In the genomic region with DNA sequence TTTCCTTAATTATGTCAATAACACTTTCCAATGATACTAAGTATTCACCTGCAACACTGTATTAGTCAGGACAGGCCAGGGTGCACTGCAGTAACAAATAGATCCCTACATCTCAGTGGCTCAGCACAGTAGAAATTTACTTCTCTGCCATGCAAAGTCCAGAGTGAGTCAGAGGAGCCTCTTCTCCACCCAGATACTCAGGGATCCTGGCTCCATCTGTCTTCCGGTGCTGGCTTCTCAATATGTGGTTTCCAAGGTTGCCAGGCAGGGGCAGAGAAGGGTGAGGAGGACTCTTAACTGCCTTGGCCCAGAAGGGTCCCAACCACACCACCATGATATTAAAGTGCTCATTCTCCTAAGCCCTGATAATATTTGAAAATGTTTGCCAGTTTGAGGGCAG, we compare ENCODE assay signal across 23 cellular contexts. TPM values are rescaled to one million over a fixed set of nuclear protein-coding genes. Genes with fewer than 3 reads are reported as not detected.
DNase-seq lines count a peak whose midpoint lies in the region; ATAC-seq, FAIRE-seq and TF ChIP-seq lines count a peak whose summit lies in the region.
"Had no signal": no experiment of that assay in that cellular context is flagged by ENCODE, and none has a peak within 500 bp of the region (broad histone marks: within the 10 kb centered on the region; RNA-seq: fewer than 3 reads in every experiment).

No MANE protein-coding gene starts in this region.

- H3K4me1 ChIP-seq in HepG2 (ENCODE audit: insufficient read depth, low read length), result peaks cover 10% of the 10 kb centered on the region
- no peaks in the 10 kb centered on the region for H3K4me1 ChIP-seq in right lobe of liver
- H3K4me1 ChIP-seq in GM12878 (ENCODE audit: control insufficient read depth, insufficient read depth, low read length), result peaks cover 14% of the 10 kb centered on the region
- H3K4me1 ChIP-seq: BE2C had no signal

- DNase-seq in HepG2 (ENCODE audit: low spot score), result no peak
- no peak for DNase-seq in right lobe of liver
- no peak for DNase-seq in GM12878 (ENCODE audit: low read depth, low spot score)
- peak; percentile 19 for DNase-seq in posterior vena cava (ENCODE audit: low spot score)
- DNase-seq in mesenteric fat pad (ENCODE audit: low spot score), result no peak
- no peak for DNase-seq in HPDE6-E6E7 (ENCODE audit: extremely low spot score)
- DNase-seq in substantia nigra (lab: John Stamatoyannopoulos, UW), result no peak
- DNase-seq: activated CD4-positive, alpha-beta T cell treated with anti-CD3 and anti-CD28 coated beads, Interleukin-2, amount 10 ng/mL, durations not matched to agents 24 days and 14 days; amniotic stem cell; BE2C; brain microvascular endothelial cell; DMS153; NCI-H2107; NCI-H345; NCI-H748 treated with DMSO at 0.1 percent for 48 hours had no signal

- H3K27ac ChIP-seq in HepG2 (ENCODE audit: extremely low read length, insufficient read depth, low read length), result no peak overlapping the region
- no peak overlapping the region for H3K27ac ChIP-seq in right lobe of liver
- peak overlapping the region; percentile 9; the same call in 1 of the 2 replicates for H3K27ac ChIP-seq in GM12878 (ENCODE audit: control insufficient read depth, insufficient read depth)
- H3K27ac ChIP-seq in substantia nigra (ENCODE audit: low read depth, low read length, poor library complexity, severe bottlenecking), result no peak overlapping the region
- H3K27ac ChIP-seq: brain microvascular endothelial cell, hepatocyte, neural progenitor cell, RWPE1, SK-N-MC, thoracic aorta, vagina had no signal

- TF ChIP-seq CTCF in HepG2 (CRISPR knock-in tag; IDR thresholded peaks at IDR 0.05) (no peak), right lobe of liver (IDR thresholded peaks at IDR 0.05) (no peak), GM12878 (IDR thresholded peaks at IDR 0.05 in 2 of 3, conservative IDR thresholded peaks at IDR 0.05 in 1 of 3; ENCODE audit: control insufficient read depth in 2 of 3, extremely low read depth in 1 of 3, insufficient read depth in 1 of 3, low read depth in 3 of 3, low read length in 3 of 3) (no peak)

- POLR2A ChIA-PET in HepG2 (lab: Yijun Ruan, JAX), result no interaction called here
- POLR2A ChIA-PET in GM12878 (lab: Charles Lee), result interaction anchor here (1.0 kb wide), 1 partner anchor 128 kb away, joined by 3 read pairs; no protein-coding TSS in a partner anchor

- H3K4me3 ChIP-seq in HepG2 (replicated peaks in 1 of 3; ENCODE audit: insufficient read depth in 1 of 3, low read depth in 2 of 3, low read length in 3 of 3) (no peak overlapping the region), right lobe of liver (no peak overlapping the region), GM12878 (no peak overlapping the region)
- H3K4me3 ChIP-seq: hepatocyte, neural progenitor cell, SK-N-MC, thoracic aorta, vagina had no signal

- FAIRE-seq in HepG2 (lab: Jason Lieb, UNC), result no peak
- FAIRE-seq in GM12878 (lab: Jason Lieb, UNC), result no peak

- CTCF ChIA-PET in HepG2 (lab: Yijun Ruan, JAX; ENCODE audit: low intra/inter-chr PET ratio, low total read pairs) (no interaction called here), GM12878 (lab: Yijun Ruan, JAX) (no interaction called here)

- ATAC-seq in HepG2 (no peak), right lobe of liver (no peak), GM12878 (no peak)
- ATAC-seq: HCT116, WTC11 had no signal

- in situ Hi-C loops in HepG2 (cut with HindIII; ENCODE audit: extremely low pct_ligation_motif_present, low pct_unique_long_range_greater_than_20kb), result no loop called here
- in situ Hi-C loops in GM12878 (cut with MboI), result no loop called here

- intact Hi-C loops in HepG2 (cut with micrococcal nuclease; ENCODE audit: unreplicated experiment) (no loop called here), right lobe of liver (cut with DNase I) (no loop called here), GM12878 (cut with micrococcal nuclease; ENCODE audit: unreplicated experiment) (loop anchor here (5.0 kb wide), 1 partner anchor 129 kb away; a partner anchor contains a TSS), posterior vena cava (cut with DNase I) (no loop called here)

- H3K79me2 ChIP-seq in HepG2 (ENCODE audit: insufficient read depth, low read length) (no peaks in the 10 kb centered on the region), GM12878 (ENCODE audit: control insufficient read depth, insufficient read depth, low read length) (no peaks in the 10 kb centered on the region)
- H3K79me2 ChIP-seq: hepatocyte had no signal

- no peaks in the 10 kb centered on the region for H3K27me3 ChIP-seq in HepG2 (ENCODE audit: control insufficient read depth in 1 of 2, insufficient read depth in 2 of 2, low read length in 2 of 2)
- H3K27me3 ChIP-seq in right lobe of liver, result no peaks in the 10 kb centered on the region
- no peaks in the 10 kb centered on the region for H3K27me3 ChIP-seq in GM12878 (replicated peaks in 1 of 2; ENCODE audit: control insufficient read depth in 2 of 2, insufficient read depth in 2 of 2, low read length in 1 of 2)
- H3K27me3 ChIP-seq: BE2C, brain microvascular endothelial cell, hepatocyte, neural progenitor cell, vagina had no signal

- BruUV-seq in HepG2 (replicated peaks; lab: Mats Ljungman, UMichigan) (no TSS peak), GM12878 (replicated peaks; lab: Mats Ljungman, UMichigan) (no TSS peak)

- no peak overlapping the region for H2AFZ ChIP-seq in HepG2 (ENCODE audit: low read length)
- no peak overlapping the region for H2AFZ ChIP-seq in GM12878 (ENCODE audit: control insufficient read depth, low read depth, low read length)
- H2AFZ ChIP-seq: hepatocyte, neural progenitor cell had no signal

- H3K9me3 ChIP-seq in HepG2 (ENCODE audit: low read length), result no peaks in the 10 kb centered on the region
- H3K9me3 ChIP-seq in right lobe of liver, result no peaks in the 10 kb centered on the region
- no peaks in the 10 kb centered on the region; the same call in 1 of the 3 replicates for H3K9me3 ChIP-seq in GM12878 (replicated peaks; ENCODE audit: control insufficient read depth, insufficient read depth, low read length)
- H3K9me3 ChIP-seq: BE2C, thoracic aorta, vagina had no signal

- SMC1A ChIA-PET in GM12878 (lab: Charles Lee; ENCODE audit: uncharacterized antibody, unreplicated experiment), result interaction anchor here (2.8 kb wide), 1 partner anchor 22 kb away, joined by 13 read pairs; no protein-coding TSS in a partner anchor

- H3K36me3 ChIP-seq in HepG2 (replicated peaks in 1 of 2; ENCODE audit: control insufficient read depth in 1 of 2, insufficient read depth in 2 of 2, low read length in 2 of 2), result no peaks in the 10 kb centered on the region; a peak in 1 of 5 replicates
- no peaks in the 10 kb centered on the region for H3K36me3 ChIP-seq in right lobe of liver
- H3K36me3 ChIP-seq in GM12878 (ENCODE audit: control insufficient read depth in 2 of 2, insufficient read depth in 2 of 2, low read length in 1 of 2), result no peaks in the 10 kb centered on the region
- H3K36me3 ChIP-seq: BE2C, brain microvascular endothelial cell, neural progenitor cell, vagina had no signal

- TF ChIP-seq EP300 in HepG2 (IDR thresholded peaks at IDR 0.05; ENCODE audit: low read depth in 2 of 2, low read length in 2 of 2) (no peak), HepG2 (CRISPR knock-in tag; IDR thresholded peaks at IDR 0.05; ENCODE audit: borderline replicate concordance) (no peak), GM12878 (IDR thresholded peaks at IDR 0.05; ENCODE audit: borderline replicate concordance in 1 of 2, control insufficient read depth in 1 of 2, low read depth in 2 of 2, low read length in 2 of 2) (no peak)

- TF ChIP-seq POLR2A in HepG2 (IDR thresholded peaks at IDR 0.05; ENCODE audit: insufficient read depth in 1 of 2, low read depth in 2 of 2, low read length in 2 of 2) (no peak), right lobe of liver (IDR thresholded peaks at IDR 0.05) (no peak), GM12878 (IDR thresholded peaks at IDR 0.05; ENCODE audit: low read depth, low read length) (no peak)

- no peak overlapping the region for H3K4me2 ChIP-seq in HepG2 (ENCODE audit: low read depth, low read length)
- H3K4me2 ChIP-seq in GM12878 (ENCODE audit: control insufficient read depth, insufficient read depth), result no peak overlapping the region
- H3K4me2 ChIP-seq: hepatocyte, neural progenitor cell had no signal

- H3K9ac ChIP-seq in HepG2 (ENCODE audit: insufficient read depth, low read depth, low read length), result no peak overlapping the region
- H3K9ac ChIP-seq in GM12878 (ENCODE audit: control insufficient read depth, insufficient read depth, low read length), result no peak overlapping the region
- H3K9ac ChIP-seq: neural progenitor cell had no signal

- H4K20me1 ChIP-seq in HepG2 (ENCODE audit: insufficient read depth, low read length) (no peaks in the 10 kb centered on the region), GM12878 (ENCODE audit: control insufficient read depth, insufficient read depth) (no peaks in the 10 kb centered on the region)

- RAD21 ChIA-PET in GM12878 (lab: Charles Lee; ENCODE audit: unreplicated experiment), result interaction anchor here (1.9 kb wide), 1 partner anchor 47 kb away, joined by 8 read pairs; a partner anchor contains a TSS

- 100% methylated on average over 1 of the region's 1 CpG for WGBS in HepG2 (ENCODE audit: low lambda C conversion rate)
- WGBS in right lobe of liver (ENCODE audit: insufficient coverage, low coverage, low lambda C conversion rate, missing lambda C conversion rate), result no CpG with 5 or more reads among the region's 1 CpG
- 92% methylated on average over 1 of the region's 1 CpG for WGBS in GM12878 (ENCODE audit: insufficient coverage, insufficient replicate concordance, low lambda C conversion rate, missing lambda C conversion rate)

- TF ChIP-seq RAD21 in HepG2 (CRISPR knock-in tag; IDR thresholded peaks at IDR 0.05) (no peak), GM12878 (IDR thresholded peaks at IDR 0.05; ENCODE audit: insufficient read depth, low read depth, low read length) (no peak)

RNA-seq across cellular contexts. Expression of a gene that starts 47.8 kb away (rescaled TPM):
- 0.34 and 0.46 TPM in 2 replicates for total RNA-seq in HepG2 (2016; rRNA removed; fragmentation: Illumina TruSeq; extraction: Trizol)
- 0.26 and 0.30 TPM in 2 replicates for total RNA-seq in HepG2 (2016; cell fraction: cytosol; rRNA removed; fragmentation: Illumina TruSeq; extraction: Trizol; ENCODE audit: low read depth)
- total RNA-seq in HepG2 (2016; cell fraction: insoluble cytoplasmic fraction; rRNA removed; fragmentation: Illumina TruSeq; extraction: Trizol), result 0.27 and 0.35 TPM in 2 replicates
- 0.28 and 0.38 TPM in 2 replicates for total RNA-seq in HepG2 (2016; cell fraction: membrane; rRNA removed; fragmentation: Illumina TruSeq; extraction: Trizol)
- 0.47 and 0.62 TPM in 2 replicates for total RNA-seq in HepG2 (2016; cell fraction: nucleus; rRNA removed; fragmentation: Illumina TruSeq; extraction: Trizol)
- 12.4 and 25.0 TPM in 2 replicates for polyA plus RNA-seq in HepG2 (2011; rRNA removed)
- polyA plus RNA-seq in HepG2 (2011; cell fraction: cytosol; rRNA removed), result 6.9 and 10.2 TPM in 2 replicates
- polyA plus RNA-seq in HepG2 (2011; cell fraction: nucleus; rRNA removed), result 71.2 and 100 TPM in 2 replicates
- polyA plus RNA-seq in HepG2 (2012), result 32.9 and 44.4 TPM in 2 replicates
- polyA plus RNA-seq in HepG2 (2016; cell fraction: cytosol; fragmentation: Illumina TruSeq; extraction: Trizol; ENCODE audit: low read depth), result 0.14 TPM in 1 of 2 replicates, not detected in the other
- polyA plus RNA-seq in HepG2 (2016; cell fraction: insoluble cytoplasmic fraction; fragmentation: Illumina TruSeq; extraction: Trizol; ENCODE audit: low read depth), result 0.26 and 0.38 TPM in 2 replicates
- polyA plus RNA-seq in HepG2 (2016; cell fraction: membrane; fragmentation: Illumina TruSeq; extraction: Trizol; ENCODE audit: low read depth), result 0.05 TPM in 1 of 2 replicates, not detected in the other
- 0.79 and 1.0 TPM in 2 replicates for polyA plus RNA-seq in HepG2 (2016; cell fraction: nucleus; fragmentation: Illumina TruSeq; extraction: Trizol; ENCODE audit: insufficient read depth, low read depth)
- 2.3 and 27.8 TPM in 2 replicates for polyA minus RNA-seq in HepG2 (2011; rRNA and poly(A)+ RNA removed; ENCODE audit: low replicate concordance)
- polyA minus RNA-seq in HepG2 (2011; cell fraction: cytosol; rRNA and poly(A)+ RNA removed), result 3.3 and 10.6 TPM in 2 replicates
- polyA minus RNA-seq in HepG2 (2011; cell fraction: nucleus; rRNA and poly(A)+ RNA removed), result 26.3 and 39.8 TPM in 2 replicates
- total RNA-seq in right lobe of liver, result 10 to 100 TPM in 4 of 6 experiments, 1 to 10 TPM in 2; 4.7 to 17.0 (median 10.9) TPM
- total RNA-seq in GM12878 (2013; cell fraction: nucleolus; rRNA removed), result 84.0 and 84.2 TPM in 2 replicates
- total RNA-seq in GM12878 (2014; rRNA removed), result 2.0 and 2.1 TPM in 2 replicates
- total RNA-seq in GM12878 (2014; rRNA removed; fragmentation: Illumina TruSeq; extraction: Trizol), result 0.49 and 0.69 TPM in 2 replicates
- total RNA-seq in GM12878 (2021), result 0.82 and 1.3 TPM in 2 replicates
- 1.0 TPM for polyA plus RNA-seq in GM12878 (2011; ENCODE audit: low read depth)
- 9.0 and 12.7 TPM in 2 replicates for polyA plus RNA-seq in GM12878 (2011; rRNA removed)
- polyA plus RNA-seq in GM12878 (2011; cell fraction: cytosol; rRNA removed), result 21.3 and 25.3 TPM in 2 replicates
- polyA plus RNA-seq in GM12878 (2011; cell fraction: nucleus; rRNA removed), result 79.0 and 112 TPM in 2 replicates
- polyA plus RNA-seq in GM12878 (2012), result 1.4 and 4.0 TPM in 2 replicates
- 0.11 and 0.21 TPM in 2 replicates for polyA plus RNA-seq in GM12878 (2014; fragmentation: Illumina TruSeq; extraction: Trizol)
- under 1 TPM; 0.15 to 0.60 TPM for polyA plus RNA-seq in GM12878 (2014; fragmentation: Nextera tagmentation; extraction: Ambion mirVana)
- polyA plus RNA-seq in GM12878 (2014; rRNA removed), result 1.2 and 1.7 TPM in 2 replicates
- 1 to 10 TPM; 1.7 to 1.9 TPM for polyA plus RNA-seq in GM12878 (2016; fragmentation: Nextera tagmentation; extraction: Ambion mirVana)
- polyA minus RNA-seq in GM12878 (2011; rRNA and poly(A)+ RNA removed), result 17.3 and 27.0 TPM in 2 replicates
- polyA minus RNA-seq in GM12878 (2011; cell fraction: cytosol; rRNA and poly(A)+ RNA removed), result 3.3 and 5.9 TPM in 2 replicates
- 23.6 and 24.4 TPM in 2 replicates for polyA minus RNA-seq in GM12878 (2011; cell fraction: nucleus; rRNA and poly(A)+ RNA removed)
- 100 to 1,000 TPM; 178 to 238 TPM for total RNA-seq in posterior vena cava
- 28.5 TPM for total RNA-seq in mesenteric fat pad
